Comparison of ENCODE assay signal across 19 cellular contexts in the genomic region with DNA sequence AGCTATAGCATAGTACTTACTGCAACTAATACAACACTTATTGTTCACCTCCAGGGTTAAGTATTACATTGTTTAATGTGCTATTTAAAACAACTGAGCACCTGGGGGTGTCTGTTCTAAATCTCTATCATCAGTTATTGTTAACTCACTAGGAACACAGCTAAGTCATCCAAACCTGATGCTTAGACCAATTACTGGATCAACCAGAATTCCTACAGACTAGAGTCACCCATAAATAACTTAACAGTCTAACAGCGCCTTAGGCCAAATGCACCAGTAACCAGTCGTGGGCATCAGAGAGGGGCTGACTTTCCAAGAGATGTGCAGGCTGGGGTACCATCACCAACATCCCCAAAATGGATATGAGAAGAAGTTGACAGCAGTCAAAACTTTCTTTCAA.
A peak's percentile ranks its signal among the peaks of the same experiment; 100 is the strongest.
DNase-seq lines count a peak whose midpoint lies in the region; ATAC-seq, FAIRE-seq and TF ChIP-seq lines count a peak whose summit lies in the region.
"Had no signal": no experiment of that assay in that cellular context is flagged by ENCODE, and none has a peak within 500 bp of the region (broad histone marks: within the 10 kb centered on the region; RNA-seq: fewer than 3 reads in every experiment).

No MANE protein-coding gene starts in this region.

- no peak for FAIRE-seq in HTR-8/SVneo (lab: Jason Lieb, UNC)
- FAIRE-seq: A549, HepG2 had no signal

- no peaks in the 10 kb centered on the region for H3K4me1 Mint-ChIP-seq in endodermal cell
- H3K4me1 Mint-ChIP-seq: CD4-positive, alpha-beta memory T cell; H9; IgD-negative memory B cell had no signal

- no peak for ATAC-seq in sciatic nerve
- ATAC-seq: A549 had no signal

- H3K4me3 Mint-ChIP-seq in endodermal cell: no peak overlapping the region
- H3K4me3 Mint-ChIP-seq: CD4-positive, alpha-beta memory T cell; H9; IgD-negative memory B cell had no signal

- H3K4me1 ChIP-seq in endodermal cell (ENCODE audit: control insufficient read depth, insufficient read depth, low read length): no peaks in the 10 kb centered on the region
- H3K4me1 ChIP-seq: A549 had no signal

- no peaks in the 10 kb centered on the region for H3K27me3 Mint-ChIP-seq in endodermal cell (ENCODE audit: insufficient read depth)

- no peak overlapping the region for H3K27ac Mint-ChIP-seq in endodermal cell
- H3K27ac Mint-ChIP-seq: CD4-positive, alpha-beta memory T cell; H9; IgD-negative memory B cell had no signal

- TF ChIP-seq CTCF in endodermal cell (conservative IDR thresholded peaks at IDR 0.05): no peak

- no peak overlapping the region for H3K9ac ChIP-seq in endodermal cell (ENCODE audit: extremely low read depth, low read length, poor library complexity, severe bottlenecking)

- H3K36me3 Mint-ChIP-seq in endodermal cell (ENCODE audit: low read depth): no peaks in the 10 kb centered on the region
- H3K36me3 Mint-ChIP-seq: CD4-positive, alpha-beta memory T cell; IgD-negative memory B cell had no signal

- intact Hi-C loops in sciatic nerve (cut with DNase I): no loop called here

- no peaks in the 10 kb centered on the region for H3K36me3 ChIP-seq in endodermal cell (ENCODE audit: control insufficient read depth, insufficient read depth, low read length)

- WGBS in endodermal cell (ENCODE audit: insufficient coverage in 1 of 2, insufficient read length in 1 of 2), 2 experiments: 83 to 100% methylated on average over 1 to 2 of the region's 2 CpGs

- DNase-seq in EH (ENCODE audit: low read depth) (peak; percentile 57), M059J (ENCODE audit: low read depth) (peak; percentile 64), endodermal cell (no peak), renal cortical epithelial cell (ENCODE audit: low read depth) (peak; percentile 34), sciatic nerve (ENCODE audit: low spot score) (no peak), DMS79 treated with DMSO at 0.1 percent for 48 hours (lab: John Stamatoyannopoulos, UW) (no peak), HTR-8/SVneo (ENCODE audit: insufficient read length, low spot score) (no peak)
- DNase-seq: AML-193; CD4-positive, alpha-beta memory T cell; DMS153; DND-41; GF-D8; GOT3; H9 had no signal

- H3K27ac ChIP-seq in endodermal cell (ENCODE audit: low read depth, low read length): peak overlapping the region; percentile 37
- H3K27ac ChIP-seq: 22Rv1, A549, C4-2B had no signal

- H3K9me3 Mint-ChIP-seq in endodermal cell: peaks cover 28% of the 10 kb centered on the region

- H3K4me3 ChIP-seq in endodermal cell (ENCODE audit: low read length): no peak overlapping the region
- H3K4me3 ChIP-seq: A549 had no signal

- no peaks in the 10 kb centered on the region for H3K27me3 ChIP-seq in endodermal cell (ENCODE audit: control insufficient read depth, insufficient read depth, low read length, poor library complexity, severe bottlenecking)

- peaks cover 28% of the 10 kb centered on the region for H3K9me3 ChIP-seq in endodermal cell (ENCODE audit: control insufficient read depth, low read length)

Comparison
In these comparisons a context has a peak if more than half of its experiments do, and no peak if none do; other contexts are left out.
1. DNase-seq: peak in EH (single experiment), M059J (single experiment) and renal cortical epithelial cell (single experiment); none in endodermal cell (single experiment), sciatic nerve (single experiment), DMS79 treated with DMSO at 0.1 percent for 48 hours (single experiment) and HTR-8/SVneo (single experiment).